Comparison of ENCODE assay signal across 32 cellular contexts in the genomic region with DNA sequence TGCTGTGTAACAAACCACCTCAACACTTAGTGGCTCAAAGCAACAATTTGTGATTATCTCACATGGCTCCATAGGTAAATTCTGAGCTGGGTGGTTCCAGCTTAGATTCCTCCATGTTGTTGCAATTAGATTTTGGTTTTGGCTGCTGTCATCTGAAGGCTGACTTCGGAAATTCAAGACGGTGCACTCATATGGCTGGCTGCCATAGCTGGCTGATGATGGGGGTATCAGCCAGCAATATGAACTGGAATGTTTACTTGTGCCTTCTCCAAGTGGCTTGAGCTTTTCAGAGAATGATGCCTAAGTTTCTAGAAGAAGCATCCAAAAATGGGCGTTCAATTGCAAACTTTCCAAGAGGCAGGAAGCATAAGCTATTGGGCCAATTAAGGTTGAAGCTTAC.
"Had no signal": no experiment of that assay in that cellular context is flagged by ENCODE, and none has a peak within 500 bp of the region (broad histone marks: within the 10 kb centered on the region; RNA-seq: fewer than 3 reads in every experiment).

No MANE protein-coding gene starts in this region.

- DNase-seq: natural killer cell; occipital lobe; ovary; posterior cingulate gyrus; psoas muscle; right cardiac atrium; right lobe of liver; sigmoid colon; spleen; stimulated activated CD4-positive, alpha-beta T cell treated with anti-CD3 and anti-CD28 coated beads, Interleukin-12 subunit alpha, Interleukin-12 subunit beta, amount 100 ng/mL, for 4 hours; stimulated activated CD4-positive, alpha-beta T cell treated with anti-CD3 and anti-CD28 coated beads, Interleukin-1b, Interleukin-23, amount 100 ng/mL, for 48 hours; stimulated activated CD4-positive, alpha-beta T cell treated with anti-CD3 and anti-CD28 coated beads, Interleukin-4, amount 100 ng/mL, for 1 hour; stimulated activated CD4-positive, alpha-beta T cell treated with anti-CD3 and anti-CD28 coated beads, Interleukin-4, amount 100 ng/mL, for 4 hours; stimulated activated CD8-positive, alpha-beta memory T cell treated with anti-CD3 and anti-CD28 coated beads, Interleukin-4, amount 100 ng/mL, for 48 hours; stimulated activated naive CD4-positive, alpha-beta T cell; stimulated activated naive CD8-positive, alpha-beta T cell treated with anti-CD3 and anti-CD28 coated beads, Interleukin-15, amount 100 ng/mL, for 72 hours; stimulated activated naive CD8-positive, alpha-beta T cell treated with anti-CD3 and anti-CD28 coated beads, Interleukin-15, Interleukin-2, amounts not matched to agents 100 U/mL and 50 U/mL, for 24 hours; substantia nigra; testis; tibial artery; transverse colon; upper lobe of right lung; uterus had no signal

- H3K27me3 Mint-ChIP-seq: progenitor cell of endocrine pancreas; stimulated activated memory B cell treated with anti-CD40 and anti-IgM and Interleukin-4, amounts not matched to agents 10 μg/mL and 1 μg/mL and 100 μg/mL, for 72 hours; stimulated activated naive CD8-positive, alpha-beta T cell treated with anti-CD3 and anti-CD28 coated beads, Interleukin-15, amount 100 ng/mL, for 72 hours; type B pancreatic cell had no signal

- H3K27ac ChIP-seq: neural progenitor cell, ovary, parathyroid adenoma, psoas muscle, right lobe of liver, sigmoid colon, skin epidermis, spleen, suprapubic skin, testis, tibial artery, transverse colon, upper lobe of right lung, uterus had no signal

- H3K27me3 ChIP-seq: neural progenitor cell, ovary, right lobe of liver, sigmoid colon, spleen, suprapubic skin, testis, tibial artery, transverse colon, upper lobe of right lung, uterus had no signal

- H3K4me1 Mint-ChIP-seq: natural killer cell; stimulated activated memory B cell treated with anti-CD40 and anti-IgM and Interleukin-4, amounts not matched to agents 10 μg/mL and 1 μg/mL and 100 μg/mL, for 72 hours; stimulated activated naive CD8-positive, alpha-beta T cell treated with anti-CD3 and anti-CD28 coated beads, Interleukin-15, amount 100 ng/mL, for 72 hours had no signal

- H3K36me3 ChIP-seq: neural progenitor cell, ovary, right lobe of liver, sigmoid colon, spleen, suprapubic skin, tibial artery, transverse colon, upper lobe of right lung, uterus had no signal

- H3K36me3 Mint-ChIP-seq: natural killer cell; neural progenitor cell; stimulated activated memory B cell treated with anti-CD40 and anti-IgM and Interleukin-4, amounts not matched to agents 10 μg/mL and 1 μg/mL and 100 μg/mL, for 72 hours; type B pancreatic cell had no signal

- H2AFZ ChIP-seq: neural progenitor cell, parathyroid adenoma had no signal

- H3K4me2 ChIP-seq: neural progenitor cell, smooth muscle cell had no signal

- H3K4me1 ChIP-seq: neural progenitor cell, parathyroid adenoma, psoas muscle, right lobe of liver, sigmoid colon, spleen, suprapubic skin, testis, transverse colon, upper lobe of right lung, uterus had no signal

- H3K4me3 ChIP-seq: neural progenitor cell, ovary, psoas muscle, right lobe of liver, sigmoid colon, skin epidermis, smooth muscle cell, spleen, suprapubic skin, testis, tibial artery, transverse colon, upper lobe of right lung, uterus had no signal

- H3K9me3 Mint-ChIP-seq: nephron; neural progenitor cell; stimulated activated memory B cell treated with anti-CD40 and anti-IgM and Interleukin-4, amounts not matched to agents 10 μg/mL and 1 μg/mL and 100 μg/mL, for 72 hours had no signal

- H3K9ac ChIP-seq: neural progenitor cell, parathyroid adenoma had no signal

- H3K79me2 ChIP-seq: parathyroid adenoma had no signal

- H3K27ac Mint-ChIP-seq: natural killer cell; nephron; neural progenitor cell; progenitor cell of endocrine pancreas; stimulated activated memory B cell treated with anti-CD40 and anti-IgM and Interleukin-4, amounts not matched to agents 10 μg/mL and 1 μg/mL and 100 μg/mL, for 72 hours; stimulated activated naive CD8-positive, alpha-beta T cell treated with anti-CD3 and anti-CD28 coated beads, Interleukin-15, amount 100 ng/mL, for 72 hours; type B pancreatic cell had no signal

- H3K9me3 ChIP-seq: ovary, psoas muscle, right lobe of liver, sigmoid colon, spleen, suprapubic skin, testis, tibial artery, transverse colon, upper lobe of right lung, uterus had no signal

- H3K4me3 Mint-ChIP-seq: natural killer cell; nephron; neural progenitor cell; stimulated activated memory B cell treated with anti-CD40 and anti-IgM and Interleukin-4, amounts not matched to agents 10 μg/mL and 1 μg/mL and 100 μg/mL, for 72 hours; stimulated activated naive CD8-positive, alpha-beta T cell treated with anti-CD3 and anti-CD28 coated beads, Interleukin-15, amount 100 ng/mL, for 72 hours; type B pancreatic cell had no signal
